In the genomic region with DNA sequence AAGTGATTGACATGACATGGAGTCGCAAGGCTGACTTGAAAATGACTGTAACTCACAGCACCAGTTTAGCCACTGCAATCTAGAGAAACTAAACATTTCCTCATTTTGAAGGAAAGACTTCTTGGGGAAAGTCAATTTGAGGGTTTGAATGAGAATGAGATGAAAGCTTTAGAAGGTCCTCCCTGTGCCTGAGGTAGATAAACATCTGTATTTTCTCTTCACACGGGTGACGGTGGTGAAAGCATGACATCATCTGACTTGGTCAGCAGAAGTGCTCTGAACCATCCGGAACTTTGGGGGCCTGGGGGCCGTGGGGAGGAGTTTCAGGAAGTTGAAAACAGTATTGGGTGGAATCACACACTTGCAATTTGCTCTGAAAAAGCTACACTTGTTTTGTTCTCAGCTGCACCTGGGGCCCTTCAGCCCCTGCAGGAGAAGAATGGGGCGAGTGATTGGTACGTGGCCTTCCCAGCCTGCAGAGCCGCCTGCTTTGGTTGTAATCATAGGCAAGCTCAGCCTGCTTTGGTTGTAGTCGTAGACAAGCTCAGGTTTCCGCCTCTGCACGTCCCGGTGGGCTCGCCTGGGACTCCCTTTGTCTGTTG, we compare ENCODE assay signal across 9 cellular contexts. TPM values are rescaled to one million over a fixed set of nuclear protein-coding genes. Genes with fewer than 3 reads are reported as not detected.
DNase-seq lines count a peak whose midpoint lies in the region; ATAC-seq, FAIRE-seq and TF ChIP-seq lines count a peak whose summit lies in the region.
"Had no signal": no experiment of that assay in that cellular context is flagged by ENCODE, and none has a peak within 500 bp of the region (broad histone marks: within the 10 kb centered on the region; RNA-seq: fewer than 3 reads in every experiment).

No MANE protein-coding gene starts in this region.

- TF ChIP-seq RAD21 in H1 (IDR thresholded peaks at IDR 0.05 in 1 of 2, conservative IDR thresholded peaks at IDR 0.05 in 1 of 2; ENCODE audit: low read depth in 2 of 2, low read length in 2 of 2) = no peak

- H3K4me3 ChIP-seq in HUES6 (ENCODE audit: low read depth, low read length) = no peak overlapping the region
- H3K4me3 ChIP-seq in H1 (ENCODE audit: extremely low read depth in 1 of 4, insufficient read depth in 2 of 4, low read depth in 3 of 4, low read length in 4 of 4) = no peak overlapping the region
- H3K4me3 ChIP-seq in neuronal stem cell (ENCODE audit: low read length in 2 of 2) = peak overlapping the region in 1 of 2 donors; percentile 14
- H3K4me3 ChIP-seq in transverse colon = no peak overlapping the region

- intact Hi-C loops in transverse colon (cut with DNase I; ENCODE audit: low total_unique reads) = no loop called here

- H2BK15ac ChIP-seq in H1 (ENCODE audit: low read length) (no peak overlapping the region), neuronal stem cell (ENCODE audit: low read length) (peak overlapping the region; percentile 22)

- WGBS in H1 (ENCODE audit: extremely low coverage in 1 of 2, insufficient coverage in 1 of 2, insufficient read length in 1 of 2, insufficient replicate concordance in 2 of 2, low coverage in 1 of 2, low lambda C conversion rate in 2 of 2, missing lambda C conversion rate in 1 of 2), 2 experiments = 87% methylated on average over 13 of the region's 13 CpGs; no CpG with 5 or more reads in 1 of the 2 experiments
- no CpG with 5 or more reads among the region's 13 CpGs for WGBS in neuronal stem cell (ENCODE audit: extremely low coverage in 2 of 2, insufficient read length in 2 of 2, insufficient replicate concordance in 1 of 2), 2 donors
- 19 to 65% methylated on average over 4 to 13 of the region's 13 CpGs for WGBS in transverse colon (ENCODE audit: low coverage in 1 of 2), 2 donors

- no peak overlapping the region for H3K27ac ChIP-seq in HUES6 (ENCODE audit: low read depth, low read length)
- peak overlapping the region; percentile 27; the same call in 1 of the 2 replicates for H3K27ac ChIP-seq in H1 (ENCODE audit: low read depth, low read length)
- H3K27ac ChIP-seq in neuronal stem cell (replicated peaks; ENCODE audit: low read length) = peak overlapping the region; percentile 53
- peak overlapping the region; percentile 50 to 98 (median 56) for H3K27ac ChIP-seq in transverse colon

- ATAC-seq in HG02759 (IDR thresholded peaks at IDR 0.05; ENCODE audit: unreplicated experiment) = no peak

- DNase-seq in EH (ENCODE audit: low read depth) (peak; percentile 56), H1 (ENCODE audit: low read depth in 1 of 2, low spot score in 2 of 2) (no peak), neuronal stem cell (ENCODE audit: low spot score) (peak; percentile 39), transverse colon (peak; percentile 53), HK-2 (ENCODE audit: unreplicated experiment) (no peak)
- DNase-seq in activated CD4-positive, alpha-beta T cell treated with anti-CD3 and anti-CD28 coated beads, Interleukin-2, amount 50 U/mL, for 24 hours (ENCODE audit: low read depth in 1 of 2, low spot score in 1 of 2) = peak; percentile 43 to 76

- H2BK20ac ChIP-seq in H1 (ENCODE audit: low read length) = no peak overlapping the region

- H4K20me1 ChIP-seq in H1 (replicated peaks in 1 of 2; ENCODE audit: control insufficient read depth in 1 of 2, insufficient read depth in 2 of 2, low read length in 2 of 2) = peaks cover 4 to 21% of the 10 kb centered on the region in 2 experiments

- H3K4me2 ChIP-seq in H1 (ENCODE audit: insufficient read depth in 1 of 2, low read depth in 2 of 2, low read length in 2 of 2) = no peak overlapping the region
- peak overlapping the region; percentile 51 for H3K4me2 ChIP-seq in neuronal stem cell (ENCODE audit: insufficient read depth, low read length, poor library complexity, severe bottlenecking)

- TF ChIP-seq CTCF in H1 (IDR thresholded peaks at IDR 0.05; ENCODE audit: control extremely low read depth in 1 of 3, insufficient read depth in 1 of 3, low read depth in 1 of 3, low read length in 3 of 3) (no peak), transverse colon (IDR thresholded peaks at IDR 0.05) (no peak)

- no peak overlapping the region for H3K23ac ChIP-seq in H1 (ENCODE audit: insufficient read length)
- H3K23ac ChIP-seq in neuronal stem cell (ENCODE audit: low read depth, low read length, poor library complexity) = no peak overlapping the region

- H3K23me2 ChIP-seq in H1 (ENCODE audit: low read depth, low read length) = peaks cover 9% of the 10 kb centered on the region

- H2BK120ac ChIP-seq in H1 (replicated peaks; ENCODE audit: low read depth, low read length) (no peak overlapping the region), neuronal stem cell (ENCODE audit: low read depth, low read length) (no peak overlapping the region)

- POLR2A ChIA-PET in H1 (lab: Charles Lee; ENCODE audit: partially characterized antibody) = interaction anchor here (0.6 to 1.4 kb wide), 6 partner anchors 11 to 88 kb away, joined by 3 to 5 read pairs (median 3); partner anchors contain the start of gene CA5A

- H3K27me3 ChIP-seq in HUES6 (ENCODE audit: control insufficient read depth, insufficient read depth, low read length) (no peaks in the 10 kb centered on the region), H1 (replicated peaks in 1 of 4; ENCODE audit: control insufficient read depth in 3 of 4, extremely low read depth in 1 of 4, insufficient read depth in 3 of 4, low read length in 3 of 4) (no peaks in the 10 kb centered on the region), neuronal stem cell (ENCODE audit: control insufficient read depth in 3 of 3, insufficient read depth in 3 of 3, low read depth in 1 of 3, low read length in 3 of 3) (no peaks in the 10 kb centered on the region), transverse colon (no peaks in the 10 kb centered on the region)

- H2BK5ac ChIP-seq in H1 (ENCODE audit: low read depth, low read length) (no peak overlapping the region), neuronal stem cell (ENCODE audit: low read length) (no peak overlapping the region)

- H2BK12ac ChIP-seq in H1 (ENCODE audit: low read depth, low read length) (no peak overlapping the region), neuronal stem cell (ENCODE audit: low read length) (no peak overlapping the region)

- no peak for FAIRE-seq in H1 (lab: Jason Lieb, UNC)
- FAIRE-seq: islet of Langerhans had no signal

- CTCF ChIA-PET in H1 (lab: Charles Lee; ENCODE audit: partially characterized antibody) = interaction anchor here (0.6 to 2.1 kb wide), 11 partner anchors 13 to 190 kb away, joined by 3 to 10 read pairs (median 3); no protein-coding TSS in a partner anchor

- H4K8ac ChIP-seq in H1 (ENCODE audit: extremely low read depth, insufficient read depth, low read length) (no peak overlapping the region), neuronal stem cell (ENCODE audit: low read depth, low read length) (no peak overlapping the region)

- H2AK5ac ChIP-seq in H1 (ENCODE audit: low read depth, low read length) = no peak overlapping the region
- H2AK5ac ChIP-seq in neuronal stem cell (ENCODE audit: low read depth, low read length) = no peak overlapping the region

- H3K79me1 ChIP-seq in H1 (ENCODE audit: low read depth, low read length) (peaks cover 31% of the 10 kb centered on the region), neuronal stem cell (ENCODE audit: low read depth, low read length) (peaks cover 21% of the 10 kb centered on the region)

- H3K36me3 ChIP-seq in HUES6 (ENCODE audit: control insufficient read depth, insufficient read depth, low read length) (peaks cover 32% of the 10 kb centered on the region), H1 (ENCODE audit: control insufficient read depth in 2 of 4, insufficient read depth in 4 of 4, low read length in 3 of 4) (peaks cover 0 to 11% (median 2%) of the 10 kb centered on the region in 4 experiments; a peak in 4 of 8 replicates), neuronal stem cell (replicated peaks in 1 of 2; ENCODE audit: control insufficient read depth in 2 of 2, insufficient read depth in 2 of 2, low read length in 2 of 2) (peaks cover 13 to 46% of the 10 kb centered on the region in 2 donors), transverse colon (no peaks in the 10 kb centered on the region)

- H3K4me1 ChIP-seq in HUES6 (ENCODE audit: control insufficient read depth, insufficient read depth, low read length) = peaks cover 12% of the 10 kb centered on the region
- peaks cover 0 to 5% (median 2%) of the 10 kb centered on the region in 4 experiments; a peak in 3 of 7 replicates for H3K4me1 ChIP-seq in H1 (replicated peaks in 1 of 4; ENCODE audit: control insufficient read depth in 3 of 4, insufficient read depth in 4 of 4, low read length in 3 of 4)
- H3K4me1 ChIP-seq in neuronal stem cell (ENCODE audit: control insufficient read depth in 2 of 2, insufficient read depth in 1 of 2, low read depth in 1 of 2, low read length in 2 of 2) = peaks cover 15 to 16% of the 10 kb centered on the region in 2 donors
- H3K4me1 ChIP-seq in transverse colon = peaks cover 16 to 41% (median 37%) of the 10 kb centered on the region in 4 donors

- H4K5ac ChIP-seq in H1 (ENCODE audit: insufficient read length, low read depth, low read length) = no peak overlapping the region

- H4K91ac ChIP-seq in H1 (replicated peaks; ENCODE audit: insufficient read length, low read length) (no peak overlapping the region), neuronal stem cell (ENCODE audit: low read depth, low read length, poor library complexity) (no peak overlapping the region)

- H3K4ac ChIP-seq in H1 (replicated peaks; ENCODE audit: insufficient read length, low read depth, low read length) (no peak overlapping the region), neuronal stem cell (ENCODE audit: low read length) (no peak overlapping the region)

- H3K18ac ChIP-seq in H1 (ENCODE audit: extremely low read depth, low read length) (no peak overlapping the region), neuronal stem cell (ENCODE audit: low read length) (peak overlapping the region; percentile 55)

- no peaks in the 10 kb centered on the region for H3K9me3 ChIP-seq in HUES6 (ENCODE audit: control insufficient read depth, insufficient read depth, low read depth, low read length)
- no peaks in the 10 kb centered on the region for H3K9me3 ChIP-seq in H1 (ENCODE audit: insufficient read depth in 2 of 2, low read depth in 1 of 2, low read length in 1 of 2)
- no peaks in the 10 kb centered on the region for H3K9me3 ChIP-seq in neuronal stem cell (replicated peaks in 1 of 2; ENCODE audit: control insufficient read depth in 2 of 2, insufficient read depth in 1 of 2, low read depth in 1 of 2, low read length in 2 of 2)
- no peaks in the 10 kb centered on the region for H3K9me3 ChIP-seq in transverse colon

- peaks cover 11 to 95% of the 10 kb centered on the region in 2 experiments for H3K79me2 ChIP-seq in H1 (ENCODE audit: control insufficient read depth in 1 of 2, insufficient read depth in 2 of 2, low read length in 2 of 2)

- in situ Hi-C loops in transverse colon (cut with MboI; ENCODE audit: low pct_ligation_motif_present in 1 of 4, low pct_unique_long_range_greater_than_20kb in 1 of 4, low sequenced_read_pairs in 3 of 4) = no loop called here

- no peak overlapping the region for H3K56ac ChIP-seq in H1 (replicated peaks; ENCODE audit: insufficient read length, low read depth, low read length)

- no peak for TF ChIP-seq EP300 in H1 (IDR thresholded peaks at IDR 0.05; ENCODE audit: borderline replicate concordance in 1 of 2, low read depth in 2 of 2, low read length in 2 of 2)
- no peak for TF ChIP-seq EP300 in transverse colon (IDR thresholded peaks at IDR 0.05; ENCODE audit: low read depth)

- H3K14ac ChIP-seq in H1 (ENCODE audit: insufficient read length) (no peak overlapping the region), neuronal stem cell (ENCODE audit: low read length) (no peak overlapping the region)

- H3K9ac ChIP-seq in HUES6 (ENCODE audit: low read length) (peak overlapping the region; percentile 40), H1 (replicated peaks in 1 of 4; ENCODE audit: extremely low read depth in 1 of 4, low read depth in 3 of 4, low read length in 3 of 4) (peak overlapping the region in 1 of 4 experiments; percentile 35; a peak in 1 of 7 replicates), neuronal stem cell (ENCODE audit: low read depth, low read length, poor library complexity) (no peak overlapping the region)

- H2AFZ ChIP-seq in H1 (ENCODE audit: low read length) = no peak overlapping the region
- peak overlapping the region; percentile 81 for H2AFZ ChIP-seq in neuronal stem cell (ENCODE audit: low read length)

- TF ChIP-seq POLR2A in H1 (IDR thresholded peaks at IDR 0.05; ENCODE audit: control extremely low read depth in 1 of 2, low read depth in 2 of 2, low read length in 2 of 2) (no peak), transverse colon (IDR thresholded peaks at IDR 0.05) (peak; percentile 30)

RNA-seq across cellular contexts. Expression of gene BANP, which starts 5.0 kb away (rescaled TPM):
- 39.3 and 39.8 TPM in 2 replicates for total RNA-seq in H1 (2021; fragmentation: NEBNext Ultra II Directional; extraction: Animal tissue kit (Norgen Biotek cat#: 25700))
- 25.8 and 29.0 TPM in 2 replicates for polyA plus RNA-seq in H1 (2011; rRNA removed)
- polyA plus RNA-seq in H1 (2011; cell fraction: cytosol; rRNA removed) = 33.5 TPM
- polyA plus RNA-seq in H1 (2011; cell fraction: nucleus; rRNA removed) = 65.3 TPM
- 20.1 to 25.9 TPM (median 23.8 TPM) in 4 replicates for polyA plus RNA-seq in H1 (2012, experiment 1 of 2)
- 21.4 TPM for polyA plus RNA-seq in H1 (2012, experiment 2 of 2)
- polyA plus RNA-seq in H1 (2013, experiment 1 of 2) = 20.6 TPM
- 21.1 TPM for polyA plus RNA-seq in H1 (2013, experiment 2 of 2)
- polyA minus RNA-seq in H1 (2011; rRNA and poly(A)+ RNA removed) = 45.5 and 52.3 TPM in 2 replicates
- 25.0 TPM for polyA minus RNA-seq in H1 (2011; cell fraction: cytosol; rRNA and poly(A)+ RNA removed)
- polyA minus RNA-seq in H1 (2011; cell fraction: nucleus; rRNA and poly(A)+ RNA removed) = 52.7 TPM
- polyA plus RNA-seq in neuronal stem cell (2013, experiment 1 of 2) = 22.7 TPM
- 22.7 TPM for polyA plus RNA-seq in neuronal stem cell (2013, experiment 2 of 2)
- total RNA-seq in transverse colon = 10 to 100 TPM; 15.3 to 25.1 (median 18.7) TPM

RNA-seq across cellular contexts. Expression of gene CA5A, which starts 19.9 kb away (rescaled TPM):
- total RNA-seq in H1 (2021; fragmentation: NEBNext Ultra II Directional; extraction: Animal tissue kit (Norgen Biotek cat#: 25700)) = not detected in 2 replicates
- polyA plus RNA-seq in H1 (2011; rRNA removed) = not detected in 2 replicates
- not detected for polyA plus RNA-seq in H1 (2011; cell fraction: cytosol; rRNA removed)
- not detected for polyA plus RNA-seq in H1 (2011; cell fraction: nucleus; rRNA removed)
- not detected in 4 replicates for polyA plus RNA-seq in H1 (2012, experiment 1 of 2)
- not detected for polyA plus RNA-seq in H1 (2012, experiment 2 of 2)
- polyA plus RNA-seq in H1 (2013, experiment 1 of 2) = under 0.01 TPM
- polyA plus RNA-seq in H1 (2013, experiment 2 of 2) = not detected
- not detected in 2 replicates for polyA minus RNA-seq in H1 (2011; rRNA and poly(A)+ RNA removed)
- not detected for polyA minus RNA-seq in H1 (2011; cell fraction: cytosol; rRNA and poly(A)+ RNA removed)
- polyA minus RNA-seq in H1 (2011; cell fraction: nucleus; rRNA and poly(A)+ RNA removed) = not detected
- polyA plus RNA-seq in neuronal stem cell (2013, experiment 1 of 2) = not detected
- not detected for polyA plus RNA-seq in neuronal stem cell (2013, experiment 2 of 2)
- not detected for total RNA-seq in transverse colon

Comparison
In these comparisons a context has a peak if more than half of its experiments do, and no peak if none do; other contexts are left out.
1. DNase-seq: peak in EH (single experiment), activated CD4-positive, alpha-beta T cell treated with anti-CD3 and anti-CD28 coated beads, Interleukin-2, amount 50 U/mL, for 24 hours (2 of 2), neuronal stem cell (single experiment) and transverse colon (single experiment); none in H1 (0 of 2) and HK-2 (single experiment).